8 cellular contexts compared by ENCODE assay signal in genomic region chr9:136244116-136244775, GRCh38. TPM values are rescaled to one million over a fixed set of nuclear protein-coding genes. Genes with fewer than 3 reads are reported as not detected.
DNase-seq lines count a peak whose midpoint lies in the region; ATAC-seq and TF ChIP-seq lines count a peak whose summit lies in the region.

No MANE protein-coding gene starts in this region.

- H3K27ac ChIP-seq in CD4-positive, CD25-positive, alpha-beta regulatory T cell (ENCODE audit: insufficient read depth, low read length, poor library complexity, severe bottlenecking), result peak overlapping the region; percentile 64
- H3K27ac ChIP-seq in esophagus squamous epithelium, result no peak overlapping the region

- H3K36me3 ChIP-seq in CD4-positive, CD25-positive, alpha-beta regulatory T cell (ENCODE audit: control insufficient read depth, insufficient read depth, low read length), result no peaks in the 10 kb centered on the region
- H3K36me3 ChIP-seq in esophagus squamous epithelium, result no peaks in the 10 kb centered on the region

- H3K27me3 Mint-ChIP-seq in CD4-positive, CD25-positive, alpha-beta regulatory T cell, result no peaks in the 10 kb centered on the region
- peaks cover 1% of the 10 kb centered on the region for H3K27me3 Mint-ChIP-seq in activated CD4-positive, alpha-beta T cell treated with anti-CD3 and anti-CD28 coated beads, Interleukin-2, amount 10 ng/mL, durations not matched to agents 7 days and 5 days

- WGBS in esophagus squamous epithelium, 2 donors, result 37 to 47% methylated on average over 7 to 9 of the region's 9 CpGs

- no peak for TF ChIP-seq POLR2A in esophagus squamous epithelium (IDR thresholded peaks at IDR 0.05)

- CTCF ChIA-PET in activated CD4-positive, alpha-beta T cell treated with anti-CD3 and anti-CD28 coated beads, Interleukin-2, amount 10 ng/mL, durations not matched to agents 7 days and 5 days (lab: Charles Lee), result no interaction called here

- TF ChIP-seq CTCF in esophagus squamous epithelium (IDR thresholded peaks at IDR 0.05), result no peak

- POLR2A ChIA-PET in activated CD4-positive, alpha-beta T cell treated with anti-CD3 and anti-CD28 coated beads, Interleukin-2, amount 10 ng/mL, durations not matched to agents 7 days and 5 days (lab: Charles Lee), result no interaction called here

- peaks cover 36% of the 10 kb centered on the region for H3K4me1 ChIP-seq in CD4-positive, CD25-positive, alpha-beta regulatory T cell (ENCODE audit: control insufficient read depth, insufficient read depth, low read length, poor library complexity, severe bottlenecking)
- peaks cover 11 to 70% (median 13%) of the 10 kb centered on the region in 3 donors for H3K4me1 ChIP-seq in esophagus squamous epithelium

- peak overlapping the region; percentile 93 to 99 (median 94) for H3K4me3 Mint-ChIP-seq in CD4-positive, CD25-positive, alpha-beta regulatory T cell
- peak overlapping the region; percentile 91 for H3K4me3 Mint-ChIP-seq in activated CD4-positive, alpha-beta T cell treated with anti-CD3 and anti-CD28 coated beads, Interleukin-2, amount 10 ng/mL, durations not matched to agents 7 days and 5 days

- peak in 2 of 3 donors; percentile 50 to 79 for DNase-seq in CD4-positive, CD25-positive, alpha-beta regulatory T cell
- DNase-seq in activated CD4-positive, alpha-beta T cell treated with anti-CD3 and anti-CD28 coated beads, Interleukin-2, amount 10 ng/mL, durations not matched to agents 7 days and 5 days, result peak; percentile 64
- DNase-seq in esophagus squamous epithelium (lab: John Stamatoyannopoulos, UW) (no peak), DMS53 (lab: John Stamatoyannopoulos, UW) (no peak), D341Med (ENCODE audit: low spot score) (no peak), middle frontal gyrus (ENCODE audit: extremely low spot score, low spot score) (no peak)
- DNase-seq in stimulated activated CD4-positive, alpha-beta T cell treated with anti-CD3 and anti-CD28 coated beads, Interleukin-2, amount 100 ng/mL, for 24 hours, result peak; percentile 69 to 75

- no peaks in the 10 kb centered on the region for H3K9me3 ChIP-seq in CD4-positive, CD25-positive, alpha-beta regulatory T cell (ENCODE audit: control insufficient read depth in 2 of 2, low read length in 2 of 2)
- no peaks in the 10 kb centered on the region for H3K9me3 ChIP-seq in esophagus squamous epithelium

- intact Hi-C loops in esophagus squamous epithelium (cut with DNase I), result no loop called here

- peak in 1 of 2 donors; percentile 10 for ATAC-seq in CD4-positive, CD25-positive, alpha-beta regulatory T cell (ENCODE audit: low read depth in 2 of 2)
- peak; percentile 34 for ATAC-seq in HG02981 (IDR thresholded peaks at IDR 0.05; ENCODE audit: unreplicated experiment)

- peak overlapping the region; percentile 74 for H3K4me3 ChIP-seq in CD4-positive, CD25-positive, alpha-beta regulatory T cell (ENCODE audit: low read depth, low read length)
- peak overlapping the region in 3 of 4 donors; percentile 66 to 93 (median 90) for H3K4me3 ChIP-seq in esophagus squamous epithelium

- H3K27ac Mint-ChIP-seq in CD4-positive, CD25-positive, alpha-beta regulatory T cell, result peak overlapping the region; percentile 88 to 94 (median 93)
- peak overlapping the region; percentile 92 for H3K27ac Mint-ChIP-seq in activated CD4-positive, alpha-beta T cell treated with anti-CD3 and anti-CD28 coated beads, Interleukin-2, amount 10 ng/mL, durations not matched to agents 7 days and 5 days

- no peaks in the 10 kb centered on the region for H3K27me3 ChIP-seq in CD4-positive, CD25-positive, alpha-beta regulatory T cell (ENCODE audit: control insufficient read depth, insufficient read depth, low read length)
- H3K27me3 ChIP-seq in esophagus squamous epithelium, result peaks cover 0 to 26% (median 0%) of the 10 kb centered on the region in 4 donors

- peaks cover 19 to 57% (median 32%) of the 10 kb centered on the region in 4 donors for H3K4me1 Mint-ChIP-seq in CD4-positive, CD25-positive, alpha-beta regulatory T cell
- peaks cover 29% of the 10 kb centered on the region for H3K4me1 Mint-ChIP-seq in activated CD4-positive, alpha-beta T cell treated with anti-CD3 and anti-CD28 coated beads, Interleukin-2, amount 10 ng/mL, durations not matched to agents 7 days and 5 days

- no peaks in the 10 kb centered on the region for H3K36me3 Mint-ChIP-seq in CD4-positive, CD25-positive, alpha-beta regulatory T cell
- H3K36me3 Mint-ChIP-seq in activated CD4-positive, alpha-beta T cell treated with anti-CD3 and anti-CD28 coated beads, Interleukin-2, amount 10 ng/mL, durations not matched to agents 7 days and 5 days (ENCODE audit: low read depth), result no peaks in the 10 kb centered on the region

- H3K9me3 Mint-ChIP-seq in CD4-positive, CD25-positive, alpha-beta regulatory T cell, result no peaks in the 10 kb centered on the region
- no peaks in the 10 kb centered on the region for H3K9me3 Mint-ChIP-seq in activated CD4-positive, alpha-beta T cell treated with anti-CD3 and anti-CD28 coated beads, Interleukin-2, amount 10 ng/mL, durations not matched to agents 7 days and 5 days

RNA-seq across cellular contexts. Expression of gene QSOX2, which starts 1.4 kb away (rescaled TPM):
- total RNA-seq in CD4-positive, CD25-positive, alpha-beta regulatory T cell, result 16.6 TPM
- polyA plus RNA-seq in CD4-positive, CD25-positive, alpha-beta regulatory T cell, result under 1 TPM; 0.33 to 0.63 (median 0.41) TPM
- total RNA-seq in activated CD4-positive, alpha-beta T cell treated with anti-CD3 and anti-CD28 coated beads, Interleukin-2, amount 10 ng/mL, durations not matched to agents 7 days and 5 days, result 10 to 100 TPM; 13.7 to 14.0 TPM
- total RNA-seq in esophagus squamous epithelium, result 1 to 10 TPM; 2.9 to 7.1 (median 5.5) TPM

RNA-seq across cellular contexts. Expression of gene LHX3, which starts 39.3 kb away (rescaled TPM):
- not detected for total RNA-seq in CD4-positive, CD25-positive, alpha-beta regulatory T cell
- not detected for polyA plus RNA-seq in CD4-positive, CD25-positive, alpha-beta regulatory T cell
- total RNA-seq in activated CD4-positive, alpha-beta T cell treated with anti-CD3 and anti-CD28 coated beads, Interleukin-2, amount 10 ng/mL, durations not matched to agents 7 days and 5 days, result not detected
- not detected for total RNA-seq in esophagus squamous epithelium

RNA-seq across cellular contexts. Expression of gene CCDC187, which starts 59.6 kb away (rescaled TPM):
- total RNA-seq in CD4-positive, CD25-positive, alpha-beta regulatory T cell, result not detected
- not detected for polyA plus RNA-seq in CD4-positive, CD25-positive, alpha-beta regulatory T cell
- total RNA-seq in activated CD4-positive, alpha-beta T cell treated with anti-CD3 and anti-CD28 coated beads, Interleukin-2, amount 10 ng/mL, durations not matched to agents 7 days and 5 days, result not detected
- total RNA-seq in esophagus squamous epithelium, result not detected

Comparison
In these comparisons a context has a peak if more than half of its experiments do, and no peak if none do; other contexts are left out.
1. DNase-seq: peak in CD4-positive, CD25-positive, alpha-beta regulatory T cell (2 of 3), activated CD4-positive, alpha-beta T cell treated with anti-CD3 and anti-CD28 coated beads, Interleukin-2, amount 10 ng/mL, durations not matched to agents 7 days and 5 days (single experiment) and stimulated activated CD4-positive, alpha-beta T cell treated with anti-CD3 and anti-CD28 coated beads, Interleukin-2, amount 100 ng/mL, for 24 hours (2 of 2); none in esophagus squamous epithelium (single experiment), DMS53 (single experiment), D341Med (single experiment) and middle frontal gyrus (single experiment).